ENCODE assay signal across 9 cellular contexts in the genomic region with DNA sequence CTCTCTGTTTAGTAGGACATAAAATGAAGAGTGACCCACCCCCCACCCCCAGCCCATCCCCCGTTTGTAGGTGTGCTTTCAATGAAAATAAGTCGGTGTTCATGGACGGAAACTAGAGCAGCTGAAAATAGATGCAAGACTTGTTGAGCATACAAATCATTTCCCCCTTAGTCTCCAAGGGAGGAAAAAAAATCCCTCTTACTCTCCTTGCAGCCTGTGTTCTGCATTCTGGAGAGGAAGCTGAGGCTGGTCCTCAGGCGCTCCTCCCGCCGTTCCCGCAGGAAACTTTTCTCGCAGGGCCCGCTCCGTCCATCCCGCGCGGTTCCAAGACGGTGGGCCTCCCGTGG.
A peak's percentile ranks its signal among the peaks of the same experiment; 100 is the strongest.
DNase-seq lines count a peak whose midpoint lies in the region; ATAC-seq and TF ChIP-seq lines count a peak whose summit lies in the region.
"Had no signal": no experiment of that assay in that cellular context is flagged by ENCODE, and none has a peak within 500 bp of the region (broad histone marks: within the 10 kb centered on the region; RNA-seq: fewer than 3 reads in every experiment).

No MANE protein-coding gene starts in this region.

- no peaks in the 10 kb centered on the region for H3K9me2 ChIP-seq in MM.1S (replicated peaks; ENCODE audit: insufficient read depth, low read length)

- H3K4me2 ChIP-seq in BLaER1 treated with 17β-estradiol and CSF1 and Interleukin-3, amounts not matched to agents 10 nM and 100 nM: peak overlapping the region; percentile 74 to 97 (median 95)
- peak overlapping the region; percentile 98 for H3K4me2 ChIP-seq in MM.1S (ENCODE audit: low read depth, low read length)
- peak overlapping the region; percentile 95 for H3K4me2 ChIP-seq in osteoblast (ENCODE audit: insufficient read depth, low read length)

- ATAC-seq in HG02678 (IDR thresholded peaks at IDR 0.05; ENCODE audit: unreplicated experiment): no peak

- peaks cover 0 to 16% (median 7%) of the 10 kb centered on the region in 10 experiments; a peak in 13 of 20 replicates for H3K4me1 ChIP-seq in BLaER1 treated with 17β-estradiol and CSF1 and Interleukin-3, amounts not matched to agents 10 nM and 100 nM
- H3K4me1 ChIP-seq in MM.1S (ENCODE audit: low read length) (peaks cover 8% of the 10 kb centered on the region; the same call in 1 of the 2 replicates), esophagus (ENCODE audit: control insufficient read depth in 2 of 2, insufficient read depth in 2 of 2, low read length in 1 of 2) (peaks cover 2 to 3% of the 10 kb centered on the region in 2 donors), osteoblast (ENCODE audit: insufficient read depth, low read length) (no peaks in the 10 kb centered on the region)

- H3K27me3 ChIP-seq in BLaER1 treated with 17β-estradiol and CSF1 and Interleukin-3, amounts not matched to agents 10 nM and 100 nM: peaks cover 19 to 30% (median 27%) of the 10 kb centered on the region in 11 experiments
- H3K27me3 ChIP-seq in MM.1S (replicated peaks; ENCODE audit: insufficient read depth, low read length): peaks cover 3% of the 10 kb centered on the region; the same call in 1 of the 2 replicates
- H3K27me3 ChIP-seq in esophagus (ENCODE audit: control insufficient read depth in 1 of 2, insufficient read depth in 2 of 2, low read length in 2 of 2): no peaks in the 10 kb centered on the region
- H3K27me3 ChIP-seq in osteoblast (ENCODE audit: insufficient read depth, low read length): peaks cover 24% of the 10 kb centered on the region

- 2% methylated on average over 15 of the region's 15 CpGs for WGBS in esophagus, 2 donors

- TF ChIP-seq CTCF in MM.1S (IDR thresholded peaks at IDR 0.05; ENCODE audit: low read length) (no peak), osteoblast (IDR thresholded peaks at IDR 0.05; ENCODE audit: extremely low read depth, low read depth, low read length) (no peak)

- H3K36me3 ChIP-seq in BLaER1 treated with 17β-estradiol and CSF1 and Interleukin-3, amounts not matched to agents 10 nM and 100 nM: no peaks in the 10 kb centered on the region
- H3K36me3 ChIP-seq in MM.1S (replicated peaks; ENCODE audit: insufficient read depth, low read length): no peaks in the 10 kb centered on the region
- H3K36me3 ChIP-seq in esophagus (ENCODE audit: control insufficient read depth in 2 of 2, insufficient read depth in 2 of 2, low read length in 1 of 2): no peaks in the 10 kb centered on the region
- H3K36me3 ChIP-seq in osteoblast (ENCODE audit: insufficient read depth, low read length): no peaks in the 10 kb centered on the region

- H2AFZ ChIP-seq in MM.1S (ENCODE audit: low read length) (peak overlapping the region; percentile 96), osteoblast (ENCODE audit: low read length) (peak overlapping the region; percentile 88)

- DNase-seq in MM.1S: no peak
- DNase-seq in osteoblast (ENCODE audit: insufficient read length, low spot score, missing footprints): peak; percentile 73
- no peak for DNase-seq in medulla oblongata (ENCODE audit: extremely low spot score)
- no peak for DNase-seq in COR-L47 (lab: John Stamatoyannopoulos, UW)
- DNase-seq in HT-29 (ENCODE audit: low spot score): no peak
- DNase-seq: immature natural killer cell had no signal

- no peaks in the 10 kb centered on the region for H3F3A ChIP-seq in MM.1S (ENCODE audit: insufficient read depth, low read length)

- no peak overlapping the region for H3K27ac ChIP-seq in BLaER1 treated with 17β-estradiol and CSF1 and Interleukin-3, amounts not matched to agents 10 nM and 100 nM
- H3K27ac ChIP-seq in MM.1S (ENCODE audit: low read length) (no peak overlapping the region), esophagus (ENCODE audit: low read depth in 2 of 2, low read length in 1 of 2) (no peak overlapping the region), osteoblast (ENCODE audit: low read depth, low read length) (no peak overlapping the region)

- peak overlapping the region; percentile 52 to 75 (median 66) for H3K4me3 ChIP-seq in BLaER1 treated with 17β-estradiol and CSF1 and Interleukin-3, amounts not matched to agents 10 nM and 100 nM
- H3K4me3 ChIP-seq in MM.1S (ENCODE audit: low read length): peak overlapping the region; percentile 67
- peak overlapping the region; percentile 50 to 70 for H3K4me3 ChIP-seq in esophagus (ENCODE audit: low read depth in 1 of 2, low read length in 2 of 2)
- H3K4me3 ChIP-seq in osteoblast (ENCODE audit: insufficient read depth, low read length): peak overlapping the region; percentile 82

- H3K79me2 ChIP-seq in MM.1S (ENCODE audit: low read length) (no peaks in the 10 kb centered on the region), osteoblast (ENCODE audit: insufficient read depth, low read length) (no peaks in the 10 kb centered on the region)

- H3K9me3 ChIP-seq in BLaER1 treated with 17β-estradiol and CSF1 and Interleukin-3, amounts not matched to agents 10 nM and 100 nM (replicated peaks in 1 of 11): no peaks in the 10 kb centered on the region
- no peaks in the 10 kb centered on the region for H3K9me3 ChIP-seq in MM.1S (replicated peaks; ENCODE audit: insufficient read depth, low read length)
- H3K9me3 ChIP-seq in esophagus (ENCODE audit: control insufficient read depth in 2 of 2, insufficient read depth in 1 of 2, low read depth in 1 of 2, low read length in 1 of 2): no peaks in the 10 kb centered on the region
- no peaks in the 10 kb centered on the region for H3K9me3 ChIP-seq in osteoblast (ENCODE audit: low read depth, low read length)

- H4K20me1 ChIP-seq in BLaER1 treated with 17β-estradiol and CSF1 and Interleukin-3, amounts not matched to agents 10 nM and 100 nM: no peaks in the 10 kb centered on the region
- H4K20me1 ChIP-seq in MM.1S (ENCODE audit: insufficient read depth, low read length) (no peaks in the 10 kb centered on the region), osteoblast (ENCODE audit: insufficient read depth, low read length) (no peaks in the 10 kb centered on the region)

- peak overlapping the region; percentile 9 to 67 (median 64); a peak in 19 of 22 replicates for H3K9ac ChIP-seq in BLaER1 treated with 17β-estradiol and CSF1 and Interleukin-3, amounts not matched to agents 10 nM and 100 nM
- peak overlapping the region; percentile 47; the same call in 1 of the 2 replicates for H3K9ac ChIP-seq in MM.1S (ENCODE audit: low read length)
